23 cellular contexts compared by ENCODE assay signal in the genomic region with DNA sequence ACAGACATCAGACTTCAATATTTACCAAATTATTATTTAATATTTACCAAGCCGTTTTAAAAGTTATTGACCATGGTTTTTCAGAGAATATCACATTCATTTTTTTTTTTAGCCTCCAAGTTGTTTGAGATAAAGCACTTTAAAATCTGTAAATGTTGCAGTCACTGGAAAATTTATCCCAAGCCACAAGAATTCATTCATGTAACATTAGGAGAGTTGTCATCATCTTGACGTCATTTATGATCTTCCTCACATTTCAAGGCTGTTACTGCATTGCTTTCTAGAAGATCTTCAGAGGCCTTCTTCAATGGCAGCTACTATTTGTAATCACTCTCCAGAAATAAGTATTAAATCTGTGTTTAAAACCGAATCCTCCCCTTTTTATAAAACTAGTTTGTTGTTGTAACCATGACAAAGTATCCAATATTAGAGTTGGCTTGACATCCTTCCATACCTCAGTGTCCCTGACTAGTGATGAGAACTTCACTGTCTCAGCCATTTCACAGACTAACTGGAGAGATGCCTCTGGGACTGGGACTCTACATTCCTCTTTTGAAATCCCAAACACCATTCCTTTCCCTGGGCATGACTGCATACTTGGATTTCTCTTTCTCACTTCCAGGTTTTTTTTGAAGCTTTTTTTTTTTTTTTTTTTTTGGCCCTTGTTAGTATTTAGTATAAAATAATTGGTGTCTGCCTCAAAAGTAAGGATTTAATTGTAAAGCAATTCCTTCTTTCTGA.
A peak's percentile ranks its signal among the peaks of the same experiment; 100 is the strongest.
DNase-seq lines count a peak whose midpoint lies in the region; ATAC-seq and TF ChIP-seq lines count a peak whose summit lies in the region.
"Had no signal": no experiment of that assay in that cellular context is flagged by ENCODE, and none has a peak within 500 bp of the region (broad histone marks: within the 10 kb centered on the region; RNA-seq: fewer than 3 reads in every experiment).

No MANE protein-coding gene starts in this region.

- H3K4me2 ChIP-seq in osteoblast (ENCODE audit: insufficient read depth, low read length), result no peak overlapping the region

- H3K9me3 ChIP-seq in osteoblast (ENCODE audit: low read depth, low read length), result no peaks in the 10 kb centered on the region
- H3K9me3 ChIP-seq: gastrocnemius medialis, HAP-1, psoas muscle, spleen, vagina had no signal

- peaks cover 12% of the 10 kb centered on the region for H3K4me1 ChIP-seq in osteoblast (ENCODE audit: insufficient read depth, low read length)

- no peak overlapping the region for H2AFZ ChIP-seq in osteoblast (ENCODE audit: low read length)

- no peak for ATAC-seq in GM18498 (IDR thresholded peaks at IDR 0.05; ENCODE audit: unreplicated experiment)
- ATAC-seq in activated naive CD4-positive, alpha-beta T cell treated with anti-CD3 and anti-CD28 coated beads, Interleukin-2, amount 50 U/mL, for 72 hours, result no peak
- ATAC-seq: gastrocnemius medialis, psoas muscle, T-cell had no signal

- DNase-seq in EH (ENCODE audit: low read depth), result peak; percentile 77
- DNase-seq in M059J (ENCODE audit: low read depth), result peak; percentile 54
- peak; percentile 45 for DNase-seq in dedifferentiated amniotic fluid mesenchymal stem cell (ENCODE audit: extremely low spot score)
- peak; percentile 39 for DNase-seq in osteoblast (ENCODE audit: insufficient read length, low spot score, missing footprints)
- no peak for DNase-seq in A172 (ENCODE audit: low spot score)
- no peak for DNase-seq in activated CD4-positive, alpha-beta memory T cell treated with anti-CD3 and anti-CD28 coated beads, Interleukin-2, amount 10 ng/mL, durations not matched to agents 7 days and 5 days
- DNase-seq in activated naive CD4-positive, alpha-beta T cell treated with anti-CD3 and anti-CD28 coated beads, Interleukin-2, amount 50 U/mL, for 72 hours (ENCODE audit: low spot score in 2 of 2), result no peak
- DNase-seq: activated CD4-positive, alpha-beta T cell treated with anti-CD3 and anti-CD28 coated beads, Interleukin-2, amount 50 U/mL, for 48 hours; activated naive CD4-positive, alpha-beta T cell; AML-193; anterior cingulate cortex; gastrocnemius medialis; midbrain; NCI-H1436; NCI-H69; psoas muscle; spleen; stimulated activated CD4-positive, alpha-beta T cell treated with anti-CD3 and anti-CD28 coated beads, Interleukin-4, amount 100 ng/mL, for 4 hours; T-cell; WERI-Rb-1 had no signal

- no peaks in the 10 kb centered on the region for H3K27me3 Mint-ChIP-seq in activated CD4-positive, alpha-beta memory T cell treated with anti-CD3 and anti-CD28 coated beads, Interleukin-2, amount 10 ng/mL, durations not matched to agents 7 days and 5 days
- H3K27me3 Mint-ChIP-seq: T-cell had no signal

- peaks cover 6% of the 10 kb centered on the region for H3K4me1 Mint-ChIP-seq in activated CD4-positive, alpha-beta memory T cell treated with anti-CD3 and anti-CD28 coated beads, Interleukin-2, amount 10 ng/mL, durations not matched to agents 7 days and 5 days

- peaks cover 3% of the 10 kb centered on the region for H3K36me3 Mint-ChIP-seq in activated CD4-positive, alpha-beta memory T cell treated with anti-CD3 and anti-CD28 coated beads, Interleukin-2, amount 10 ng/mL, durations not matched to agents 7 days and 5 days (ENCODE audit: low read depth)
- H3K36me3 Mint-ChIP-seq in activated naive CD4-positive, alpha-beta T cell treated with anti-CD3 and anti-CD28 coated beads, Interleukin-2, amount 50 U/mL, for 72 hours, result peaks cover 0 to 2% of the 10 kb centered on the region in 2 donors

- TF ChIP-seq CTCF in osteoblast (IDR thresholded peaks at IDR 0.05; ENCODE audit: extremely low read depth, low read depth, low read length), result no peak

- peaks cover 62% of the 10 kb centered on the region for H4K20me1 ChIP-seq in osteoblast (ENCODE audit: insufficient read depth, low read length)

- H3K27ac ChIP-seq in osteoblast (ENCODE audit: low read depth, low read length), result peak overlapping the region; percentile 83
- H3K27ac ChIP-seq: gastrocnemius medialis, psoas muscle, spleen, vagina, WERI-Rb-1 had no signal

- H3K27ac Mint-ChIP-seq in activated CD4-positive, alpha-beta memory T cell treated with anti-CD3 and anti-CD28 coated beads, Interleukin-2, amount 10 ng/mL, durations not matched to agents 7 days and 5 days, result no peak overlapping the region
- H3K27ac Mint-ChIP-seq in activated naive CD4-positive, alpha-beta T cell treated with anti-CD3 and anti-CD28 coated beads, Interleukin-2, amount 50 U/mL, for 72 hours, result no peak overlapping the region
- H3K27ac Mint-ChIP-seq: T-cell had no signal

- peaks cover 97% of the 10 kb centered on the region for H3K79me2 ChIP-seq in osteoblast (ENCODE audit: insufficient read depth, low read length)

- no peaks in the 10 kb centered on the region for H3K9me3 Mint-ChIP-seq in activated CD4-positive, alpha-beta memory T cell treated with anti-CD3 and anti-CD28 coated beads, Interleukin-2, amount 10 ng/mL, durations not matched to agents 7 days and 5 days
- H3K9me3 Mint-ChIP-seq in activated naive CD4-positive, alpha-beta T cell treated with anti-CD3 and anti-CD28 coated beads, Interleukin-2, amount 50 U/mL, for 72 hours, result peaks cover under 1 to 1% of the 10 kb centered on the region in 2 donors
- H3K9me3 Mint-ChIP-seq: T-cell had no signal

- H3K4me3 Mint-ChIP-seq in activated CD4-positive, alpha-beta memory T cell treated with anti-CD3 and anti-CD28 coated beads, Interleukin-2, amount 10 ng/mL, durations not matched to agents 7 days and 5 days, result no peak overlapping the region
- H3K4me3 Mint-ChIP-seq: T-cell had no signal

- CTCF ChIA-PET in activated CD4-positive, alpha-beta memory T cell treated with anti-CD3 and anti-CD28 coated beads, Interleukin-2, amount 10 ng/mL, durations not matched to agents 7 days and 5 days (lab: Charles Lee), result interaction anchor here (0.7 kb wide), 1 partner anchor 811 kb away, joined by 4 read pairs; no protein-coding TSS in a partner anchor

- no peak overlapping the region for H3K4me3 ChIP-seq in osteoblast (ENCODE audit: insufficient read depth, low read length)
- H3K4me3 ChIP-seq: gastrocnemius medialis, HAP-1, psoas muscle, spleen, vagina had no signal

- POLR2A ChIA-PET in activated CD4-positive, alpha-beta memory T cell treated with anti-CD3 and anti-CD28 coated beads, Interleukin-2, amount 10 ng/mL, durations not matched to agents 7 days and 5 days (lab: Charles Lee), result no interaction called here

- no peaks in the 10 kb centered on the region for H3K27me3 ChIP-seq in osteoblast (ENCODE audit: insufficient read depth, low read length)
- H3K27me3 ChIP-seq: gastrocnemius medialis, spleen, vagina had no signal

- peaks cover 3% of the 10 kb centered on the region for H3K36me3 ChIP-seq in osteoblast (ENCODE audit: insufficient read depth, low read length)
- H3K36me3 ChIP-seq: gastrocnemius medialis, HAP-1, vagina had no signal

Comparison
In these comparisons a context has a peak if more than half of its experiments do, and no peak if none do; other contexts are left out.
1. DNase-seq: peak in EH (single experiment), M059J (single experiment), dedifferentiated amniotic fluid mesenchymal stem cell (single experiment) and osteoblast (single experiment); none in A172 (single experiment), activated CD4-positive, alpha-beta memory T cell treated with anti-CD3 and anti-CD28 coated beads, Interleukin-2, amount 10 ng/mL, durations not matched to agents 7 days and 5 days (single experiment) and activated naive CD4-positive, alpha-beta T cell treated with anti-CD3 and anti-CD28 coated beads, Interleukin-2, amount 50 U/mL, for 72 hours (0 of 2).